ENCODE assay signal across 28 cellular contexts in the genomic region with DNA sequence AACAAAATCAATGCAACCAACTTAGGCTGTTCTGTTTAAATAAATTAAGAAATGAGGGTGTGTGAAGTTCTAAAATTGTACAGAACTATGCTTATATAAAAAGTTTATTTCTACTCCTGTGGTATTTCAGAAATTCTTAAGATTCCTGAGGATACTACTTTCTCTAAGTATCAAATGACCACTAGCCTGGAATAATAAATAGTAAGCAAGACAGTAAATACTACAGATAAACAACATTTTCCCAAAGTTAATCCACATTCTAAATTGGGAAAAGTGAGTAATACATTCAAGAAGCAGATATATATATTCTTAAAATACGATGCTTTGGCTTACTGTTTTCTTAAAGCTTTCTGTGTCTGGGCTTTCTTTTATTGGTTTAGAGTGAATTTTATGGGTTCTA. TPM values are rescaled to one million over a fixed set of nuclear protein-coding genes. Genes with fewer than 3 reads are reported as not detected.
DNase-seq lines count a peak whose midpoint lies in the region; ATAC-seq, FAIRE-seq and TF ChIP-seq lines count a peak whose summit lies in the region.
"Had no signal": no experiment of that assay in that cellular context is flagged by ENCODE, and none has a peak within 500 bp of the region (broad histone marks: within the 10 kb centered on the region; RNA-seq: fewer than 3 reads in every experiment).

No MANE protein-coding gene starts in this region.

- peaks cover 81% of the 10 kb centered on the region for H3K36me3 Mint-ChIP-seq in Calu3 (ENCODE audit: insufficient read depth, unreplicated experiment)
- peaks cover 32% of the 10 kb centered on the region for H3K36me3 Mint-ChIP-seq in osteocyte (ENCODE audit: unreplicated experiment)

- H3K9me3 Mint-ChIP-seq in Calu3 (ENCODE audit: low read depth, unreplicated experiment) (no peaks in the 10 kb centered on the region), osteocyte (ENCODE audit: unreplicated experiment) (no peaks in the 10 kb centered on the region)
- H3K9me3 Mint-ChIP-seq: activated CD4-positive, alpha-beta memory T cell treated with anti-CD3 and anti-CD28 coated beads for 36 hours; activated naive CD4-positive, alpha-beta T cell treated with anti-CD3 and anti-CD28 coated beads for 36 hours; effector memory CD8-positive, alpha-beta T cell; nephron; stimulated activated naive B cell treated with anti-CD40 and anti-IgM and Interleukin-4, amounts not matched to agents 10 μg/mL and 1 μg/mL and 100 μg/mL, for 72 hours; T-helper 1 cell treated with Interleukin-12 subunit alpha and Interleukin-12 subunit beta and Interleukin-4 antibody, amounts not matched to agents 30 μg/mL and 1 μg/mL, for 36 hours had no signal

- H3K27ac ChIP-seq in upper lobe of left lung, result no peak overlapping the region
- H3K27ac ChIP-seq: esophagus squamous epithelium, KMS-11 had no signal

- TF ChIP-seq POLR2A in GM12892 (IDR thresholded peaks at IDR 0.05; ENCODE audit: low read depth, low read length), result no peak
- no peak for TF ChIP-seq POLR2A in upper lobe of left lung (IDR thresholded peaks at IDR 0.05)

- peaks cover 4 to 95% (median 15%) of the 10 kb centered on the region in 4 donors for H3K36me3 ChIP-seq in upper lobe of left lung

- no peaks in the 10 kb centered on the region for H3K27me3 ChIP-seq in upper lobe of left lung
- H3K27me3 ChIP-seq: esophagus squamous epithelium, thyroid gland had no signal

- no peaks in the 10 kb centered on the region for H3K4me1 ChIP-seq in upper lobe of left lung
- H3K4me1 ChIP-seq: esophagus squamous epithelium had no signal

- H3K27me3 Mint-ChIP-seq in Calu3 (ENCODE audit: unreplicated experiment), result no peaks in the 10 kb centered on the region
- H3K27me3 Mint-ChIP-seq in osteocyte (ENCODE audit: unreplicated experiment), result no peaks in the 10 kb centered on the region
- H3K27me3 Mint-ChIP-seq: activated CD4-positive, alpha-beta memory T cell treated with anti-CD3 and anti-CD28 coated beads for 36 hours; B cell; effector memory CD8-positive, alpha-beta T cell; progenitor cell of endocrine pancreas; stimulated activated naive B cell treated with anti-CD40 and anti-IgM and Interleukin-4, amounts not matched to agents 10 μg/mL and 1 μg/mL and 100 μg/mL, for 72 hours had no signal

- CTCF ChIA-PET in Calu3 (lab: Charles Lee), result interaction anchor here (0.9 kb wide), 1 partner anchor 260 kb away, joined by 3 read pairs; no protein-coding TSS in a partner anchor

- H3K27ac Mint-ChIP-seq in Calu3 (ENCODE audit: unreplicated experiment) (peak overlapping the region; percentile 32), osteocyte (ENCODE audit: unreplicated experiment) (peak overlapping the region; percentile 49)
- H3K27ac Mint-ChIP-seq: activated CD4-positive, alpha-beta memory T cell treated with anti-CD3 and anti-CD28 coated beads for 36 hours; activated naive CD4-positive, alpha-beta T cell treated with anti-CD3 and anti-CD28 coated beads for 36 hours; B cell; nephron; stimulated activated naive B cell treated with anti-CD40 and anti-IgM and Interleukin-4, amounts not matched to agents 10 μg/mL and 1 μg/mL and 100 μg/mL, for 72 hours; T-helper 1 cell treated with Interleukin-12 subunit alpha and Interleukin-12 subunit beta and Interleukin-4 antibody, amounts not matched to agents 30 μg/mL and 1 μg/mL, for 36 hours had no signal

- no peak overlapping the region for H3K4me3 ChIP-seq in choroid plexus epithelial cell (ENCODE audit: low read depth, low read length)
- no peak overlapping the region for H3K4me3 ChIP-seq in upper lobe of left lung
- H3K4me3 ChIP-seq: esophagus squamous epithelium, thyroid gland had no signal

- H3K4me1 Mint-ChIP-seq in Calu3 (ENCODE audit: low read depth, unreplicated experiment) (peaks cover 10% of the 10 kb centered on the region), osteocyte (ENCODE audit: unreplicated experiment) (peaks cover 24% of the 10 kb centered on the region)
- H3K4me1 Mint-ChIP-seq: B cell, nephron had no signal

- H3K4me3 Mint-ChIP-seq in Calu3 (ENCODE audit: low read depth, unreplicated experiment), result no peak overlapping the region
- H3K4me3 Mint-ChIP-seq in osteocyte (ENCODE audit: unreplicated experiment), result no peak overlapping the region
- H3K4me3 Mint-ChIP-seq: activated CD4-positive, alpha-beta memory T cell treated with anti-CD3 and anti-CD28 coated beads for 36 hours; activated naive CD4-positive, alpha-beta T cell treated with anti-CD3 and anti-CD28 coated beads for 36 hours; B cell; effector memory CD8-positive, alpha-beta T cell; nephron; stimulated activated naive B cell treated with anti-CD40 and anti-IgM and Interleukin-4, amounts not matched to agents 10 μg/mL and 1 μg/mL and 100 μg/mL, for 72 hours; T-helper 1 cell treated with Interleukin-12 subunit alpha and Interleukin-12 subunit beta and Interleukin-4 antibody, amounts not matched to agents 30 μg/mL and 1 μg/mL, for 36 hours had no signal

- intact Hi-C loops in Calu3 (cut with micrococcal nuclease; ENCODE audit: unreplicated experiment), result no loop called here

- FAIRE-seq in GM12892 (lab: Jason Lieb, UNC), result no peak

- ATAC-seq in GM21576 (IDR thresholded peaks at IDR 0.05; ENCODE audit: unreplicated experiment), result no peak
- no peak for ATAC-seq in upper lobe of left lung (ENCODE audit: low FRiP score in 2 of 2)
- ATAC-seq: effector memory CD8-positive, alpha-beta T cell; left colon; stimulated activated naive B cell treated with anti-CD40 and anti-IgM and Interleukin-4, amounts not matched to agents 10 μg/mL and 1 μg/mL and 100 μg/mL, for 72 hours had no signal

- H3K9me3 ChIP-seq in upper lobe of left lung, result no peaks in the 10 kb centered on the region
- H3K9me3 ChIP-seq: esophagus squamous epithelium, thyroid gland had no signal

- TF ChIP-seq EP300 in upper lobe of left lung (IDR thresholded peaks at IDR 0.05), result no peak

- no TSS peak for BruUV-seq in Calu3 (replicated peaks; lab: Mats Ljungman, UMichigan)

- TF ChIP-seq CTCF in Calu3 (IDR thresholded peaks at IDR 0.05; ENCODE audit: unreplicated experiment), result no peak
- TF ChIP-seq CTCF in choroid plexus epithelial cell (conservative IDR thresholded peaks at IDR 0.05; ENCODE audit: low read depth, low read length), result no peak
- TF ChIP-seq CTCF in osteocyte (IDR thresholded peaks at IDR 0.05), result no peak
- no peak for TF ChIP-seq CTCF in upper lobe of left lung (IDR thresholded peaks at IDR 0.05)

- DNase-seq in Calu3, result no peak
- DNase-seq in M059J (ENCODE audit: low read depth), result peak; percentile 56
- DNase-seq in choroid plexus epithelial cell (ENCODE audit: low read depth), result peak; percentile 33
- DNase-seq in osteocyte (ENCODE audit: extremely low spot score, unreplicated experiment), result no peak
- no peak for DNase-seq in 8988T
- DNase-seq in GM12892 (ENCODE audit: insufficient read length), result no peak
- DNase-seq in upper lobe of left lung, result no peak
- DNase-seq: activated CD4-positive, alpha-beta memory T cell treated with anti-CD3 and anti-CD28 coated beads for 36 hours; activated naive CD4-positive, alpha-beta T cell treated with anti-CD3 and anti-CD28 coated beads for 36 hours; activated T-cell treated with anti-CD3 and anti-CD28 coated beads for 4 hours; COR-L47; effector memory CD8-positive, alpha-beta T cell; esophagus squamous epithelium; glutamatergic neuron; left colon; mesendoderm; NCI-H187; NCI-H748 treated with DMSO at 0.1 percent for 48 hours; SHP77 treated with DMSO at 0.1 percent for 48 hours; stimulated activated CD4-positive, alpha-beta T cell treated with anti-CD3 and anti-CD28 coated beads, Interleukin-1b, Interleukin-23, amount 100 ng/mL, for 48 hours; stimulated activated naive B cell treated with anti-CD40 and anti-IgM and Interleukin-4, amounts not matched to agents 10 μg/mL and 1 μg/mL and 100 μg/mL, for 72 hours; thyroid gland had no signal

- 88 to 92% methylated on average over 1 of the region's 1 CpG for WGBS in upper lobe of left lung, 2 donors

RNA-seq across cellular contexts. Expression of a gene that starts 29.5 kb away (rescaled TPM):
- total RNA-seq in Calu3 (2022) (48.2 and 50.1 TPM in 2 replicates), osteocyte (31.1 and 32.6 TPM in 2 replicates), upper lobe of left lung (100 to 1,000 TPM in 2 of 6 donors, 10 to 100 TPM in 4; 39.1 to 232 (median 73.4) TPM)
- 88.2 and 115 TPM in 2 replicates for total RNA-seq in M059J (2014; rRNA removed; shearing (Covaris generic))
- polyA plus RNA-seq in GM12892 (2012; ENCODE audit: missing spikeins), result 53.0 TPM

Comparison
In these comparisons a context has a peak if more than half of its experiments do, and no peak if none do; other contexts are left out.
1. DNase-seq: peak in M059J (single experiment) and choroid plexus epithelial cell (single experiment); none in Calu3 (single experiment), osteocyte (single experiment), 8988T (single experiment), GM12892 (single experiment) and upper lobe of left lung (0 of 2).